In genomic region chr10:114694735-114695134, GRCh38 we compare ENCODE assay signal across 8 cellular contexts. TPM values are rescaled to one million over a fixed set of nuclear protein-coding genes. Genes with fewer than 3 reads are reported as not detected.
DNase-seq lines count a peak whose midpoint lies in the region; ATAC-seq and TF ChIP-seq lines count a peak whose summit lies in the region.

No MANE protein-coding gene starts in this region.

- no peak overlapping the region for H3K27ac Mint-ChIP-seq in activated CD4-positive, alpha-beta T cell treated with anti-CD3 and anti-CD28 coated beads, Interleukin-2, amount 10 ng/mL, durations not matched to agents 24 days and 14 days

- H3K27ac ChIP-seq in DOHH2 (ENCODE audit: low read depth, low read length), result no peak overlapping the region
- H3K27ac ChIP-seq in testis, result no peak overlapping the region
- no peak overlapping the region for H3K27ac ChIP-seq in ovary

- peaks cover 21% of the 10 kb centered on the region for H3K27me3 Mint-ChIP-seq in activated CD4-positive, alpha-beta T cell treated with anti-CD3 and anti-CD28 coated beads, Interleukin-2, amount 10 ng/mL, durations not matched to agents 24 days and 14 days

- H3K4me3 ChIP-seq in DOHH2 (ENCODE audit: low read length) (no peak overlapping the region), testis (no peak overlapping the region), ovary (no peak overlapping the region)

- H3K27me3 ChIP-seq in DOHH2 (ENCODE audit: control insufficient read depth, low read length), result peaks cover 21% of the 10 kb centered on the region
- no peaks in the 10 kb centered on the region for H3K27me3 ChIP-seq in testis
- H3K27me3 ChIP-seq in ovary, result no peaks in the 10 kb centered on the region

- TF ChIP-seq POLR2A in testis (IDR thresholded peaks at IDR 0.05) (no peak), ovary (IDR thresholded peaks at IDR 0.05) (no peak)

- peak; percentile 69 for DNase-seq in activated CD4-positive, alpha-beta T cell treated with anti-CD3 and anti-CD28 coated beads, Interleukin-2, amount 10 ng/mL, durations not matched to agents 24 days and 14 days
- DNase-seq in germinal center (ENCODE audit: low spot score), result peak; percentile 51
- DNase-seq in testis, result peak; percentile 68
- DNase-seq in NCI-H2227 (lab: John Stamatoyannopoulos, UW; ENCODE audit: unreplicated experiment), result no peak
- DNase-seq in ovary, result no peak

- no peaks in the 10 kb centered on the region for H3K4me1 ChIP-seq in DOHH2 (ENCODE audit: control insufficient read depth, low read length)
- no peaks in the 10 kb centered on the region for H3K4me1 ChIP-seq in testis
- H3K4me1 ChIP-seq in ovary (ENCODE audit: insufficient read depth), result no peaks in the 10 kb centered on the region

- H3K9me2 ChIP-seq in DOHH2 (replicated peaks; ENCODE audit: control insufficient read depth, low read length), result no peaks in the 10 kb centered on the region

- peak; percentile 81 for TF ChIP-seq CTCF in DOHH2 (IDR thresholded peaks at IDR 0.05; ENCODE audit: low read depth, low read length, poor library complexity, severe bottlenecking)
- peak in 2 of 3 experiments; percentile 29 to 54 for TF ChIP-seq CTCF in testis (IDR thresholded peaks at IDR 0.05)
- TF ChIP-seq CTCF in ovary (IDR thresholded peaks at IDR 0.05), result no peak

- no peaks in the 10 kb centered on the region for H3K36me3 Mint-ChIP-seq in activated CD4-positive, alpha-beta T cell treated with anti-CD3 and anti-CD28 coated beads, Interleukin-2, amount 10 ng/mL, durations not matched to agents 24 days and 14 days (ENCODE audit: low read depth)

- 49 to 60% methylated on average over 8 of the region's 8 CpGs for WGBS in testis, 2 donors
- 70 to 77% (median 72%) methylated on average over 8 of the region's 8 CpGs for WGBS in ovary, 3 donors

- peak; percentile 66 for ATAC-seq in HG02759 (IDR thresholded peaks at IDR 0.05; ENCODE audit: unreplicated experiment)
- no peak for ATAC-seq in GM18867 (IDR thresholded peaks at IDR 0.05; ENCODE audit: unreplicated experiment)

- H3K9me3 ChIP-seq in DOHH2 (ENCODE audit: control insufficient read depth, insufficient read depth, low read length) (no peaks in the 10 kb centered on the region), testis (no peaks in the 10 kb centered on the region), ovary (no peaks in the 10 kb centered on the region)

- no peak for TF ChIP-seq EP300 in ovary (IDR thresholded peaks at IDR 0.05)

- no peaks in the 10 kb centered on the region for H3F3A ChIP-seq in DOHH2 (ENCODE audit: control insufficient read depth, insufficient read depth)

- H3K36me3 ChIP-seq in DOHH2 (ENCODE audit: control insufficient read depth, low read length) (no peaks in the 10 kb centered on the region), testis (ENCODE audit: low read depth, missing control alignments) (no peaks in the 10 kb centered on the region), ovary (no peaks in the 10 kb centered on the region)

- H3K9me3 Mint-ChIP-seq in activated CD4-positive, alpha-beta T cell treated with anti-CD3 and anti-CD28 coated beads, Interleukin-2, amount 10 ng/mL, durations not matched to agents 24 days and 14 days, result no peaks in the 10 kb centered on the region

- no peaks in the 10 kb centered on the region for H4K20me1 ChIP-seq in DOHH2 (ENCODE audit: control insufficient read depth, insufficient read depth, low read depth, low read length)

- no peak overlapping the region for H3K4me3 Mint-ChIP-seq in activated CD4-positive, alpha-beta T cell treated with anti-CD3 and anti-CD28 coated beads, Interleukin-2, amount 10 ng/mL, durations not matched to agents 24 days and 14 days

- peaks cover 5% of the 10 kb centered on the region for H3K4me1 Mint-ChIP-seq in activated CD4-positive, alpha-beta T cell treated with anti-CD3 and anti-CD28 coated beads, Interleukin-2, amount 10 ng/mL, durations not matched to agents 24 days and 14 days

- no peak overlapping the region for H3K4me2 ChIP-seq in DOHH2 (ENCODE audit: low read length)

- no peaks in the 10 kb centered on the region for H3K79me2 ChIP-seq in DOHH2 (ENCODE audit: control insufficient read depth, low read length)

- intact Hi-C loops in activated CD4-positive, alpha-beta T cell treated with anti-CD3 and anti-CD28 coated beads, Interleukin-2, amount 10 ng/mL, durations not matched to agents 24 days and 14 days (cut with micrococcal nuclease), result loop anchor here (2.0 kb wide), 1 partner anchor 144 kb away; no protein-coding TSS in a partner anchor
- intact Hi-C loops in testis (cut with DNase I; ENCODE audit: low total_unique reads), result no loop called here
- intact Hi-C loops in ovary (cut with DNase I), result loop anchor here in 1 of 4 donors (10.0 kb wide), 1 partner anchor 140 kb away; no protein-coding TSS in a partner anchor

RNA-seq across cellular contexts. Expression of gene ABLIM1, which starts 36.7 kb away (rescaled TPM):
- total RNA-seq in activated CD4-positive, alpha-beta T cell treated with anti-CD3 and anti-CD28 coated beads, Interleukin-2, amount 10 ng/mL, durations not matched to agents 24 days and 14 days, result 16.5 and 18.5 TPM in 2 replicates
- total RNA-seq in testis, result 100 to 1,000 TPM; 128 to 137 TPM
- polyA plus RNA-seq in testis (ENCODE audit: insufficient read depth, low read depth, low replicate concordance), result 90.0 TPM
- 100 to 1,000 TPM; 157 to 505 (median 288) TPM for total RNA-seq in ovary
- 100 to 1,000 TPM; 155 to 242 TPM for polyA plus RNA-seq in ovary

Comparison
In these comparisons a context has a peak if more than half of its experiments do, and no peak if none do; other contexts are left out.
1. CTCF ChIP-seq: peak in DOHH2 (single experiment) and testis (2 of 3); none in ovary (0 of 3).
2. DNase-seq: peak in activated CD4-positive, alpha-beta T cell treated with anti-CD3 and anti-CD28 coated beads, Interleukin-2, amount 10 ng/mL, durations not matched to agents 24 days and 14 days (single experiment), germinal center (single experiment) and testis (single experiment); none in NCI-H2227 (single experiment) and ovary (0 of 5).